In genomic region chr19:12834976-12835757, GRCh38 we compare ENCODE assay signal across 10 cellular contexts. TPM values are rescaled to one million over a fixed set of nuclear protein-coding genes. Genes with fewer than 3 reads are reported as not detected.
A peak's percentile ranks its signal among the peaks of the same experiment; 100 is the strongest.
DNase-seq lines count a peak whose midpoint lies in the region; ATAC-seq and TF ChIP-seq lines count a peak whose summit lies in the region.
"Had no signal": no experiment of that assay in that cellular context is flagged by ENCODE, and none has a peak within 500 bp of the region (broad histone marks: within the 10 kb centered on the region; RNA-seq: fewer than 3 reads in every experiment).

No MANE protein-coding gene starts in this region.

- POLR2A ChIA-PET in Panc1 (lab: Charles Lee) = no interaction called here

- H3K9me3 ChIP-seq in Panc1 (ENCODE audit: control insufficient read depth, insufficient read depth, low read depth, low read length) (no peaks in the 10 kb centered on the region), hepatocyte (ENCODE audit: low read depth) (no peaks in the 10 kb centered on the region)
- H3K9me3 ChIP-seq: ascending aorta had no signal

- peak overlapping the region; percentile 12; the same call in 1 of the 2 replicates for H3K27ac ChIP-seq in Panc1 (ENCODE audit: low read length)
- no peak overlapping the region for H3K27ac ChIP-seq in hepatocyte
- H3K27ac ChIP-seq: ascending aorta had no signal

- CTCF ChIA-PET in Panc1 (lab: Charles Lee) = interaction anchor here (0.5 kb wide), 1 partner anchor 42 kb away, joined by 3 read pairs; no protein-coding TSS in a partner anchor

- no TSS peak for BruUV-seq in Panc1 (replicated peaks; lab: Mats Ljungman, UMichigan)

- H3K9me2 ChIP-seq in hepatocyte (replicated peaks; ENCODE audit: insufficient read depth) = no peaks in the 10 kb centered on the region

- H2AFZ ChIP-seq in hepatocyte = no peak overlapping the region

- no peak overlapping the region for H3K4me2 ChIP-seq in hepatocyte

- DNase-seq in AG08395 (ENCODE audit: low spot score) (peak; percentile 49), GM03348 (ENCODE audit: low spot score) (peak; percentile 48), Panc1 (ENCODE audit: low read depth, low spot score) (no peak), hepatocyte (ENCODE audit: low spot score) (peak; percentile 51), RKO (ENCODE audit: low spot score) (no peak), KG1 (lab: John Stamatoyannopoulos, UW) (no peak)

- intact Hi-C loops in Panc1 (cut with micrococcal nuclease; ENCODE audit: unreplicated experiment) = no loop called here

- H3K4me1 ChIP-seq in Panc1 (ENCODE audit: control insufficient read depth, insufficient read depth, low read length) (peaks cover 4% of the 10 kb centered on the region), hepatocyte (ENCODE audit: insufficient read depth) (no peaks in the 10 kb centered on the region)

- WGBS in hepatocyte (ENCODE audit: low lambda C conversion rate, missing lambda C conversion rate) = 19% methylated on average over 33 of the region's 39 CpGs

- peak; percentile 36; the same call in 1 of the 2 replicates for ATAC-seq in Panc1
- no peak for ATAC-seq in GM21529 (IDR thresholded peaks at IDR 0.05; ENCODE audit: unreplicated experiment)
- ATAC-seq in GM21737 (IDR thresholded peaks at IDR 0.05; ENCODE audit: unreplicated experiment) = no peak

- H4K20me1 ChIP-seq in hepatocyte (ENCODE audit: insufficient read depth, poor library complexity, severe bottlenecking) = no peaks in the 10 kb centered on the region

- H3K79me2 ChIP-seq in hepatocyte = no peaks in the 10 kb centered on the region

- TF ChIP-seq CTCF in Panc1 (IDR thresholded peaks at IDR 0.05) (no peak), hepatocyte (IDR thresholded peaks at IDR 0.05; ENCODE audit: poor library complexity) (no peak)

- H3K27me3 ChIP-seq in Panc1 (ENCODE audit: control insufficient read depth, insufficient read depth, low read length) (no peaks in the 10 kb centered on the region; the same call in 1 of the 2 replicates), hepatocyte (peaks cover 84% of the 10 kb centered on the region)

- H3K36me3 ChIP-seq in Panc1 (ENCODE audit: control insufficient read depth, insufficient read depth, low read length) = no peaks in the 10 kb centered on the region; the same call in 1 of the 2 replicates
- no peaks in the 10 kb centered on the region for H3K36me3 ChIP-seq in hepatocyte (replicated peaks; ENCODE audit: insufficient read depth, low read depth)
- H3K36me3 ChIP-seq: ascending aorta had no signal

- in situ Hi-C loops in Panc1 (cut with HindIII; ENCODE audit: low pct_unique_long_range_greater_than_20kb, low sequenced_read_pairs) = no loop called here

- H3K4me3 ChIP-seq in Panc1 (ENCODE audit: low read depth in 2 of 2, low read length in 2 of 2) (peak overlapping the region; percentile 39 to 58), hepatocyte (no peak overlapping the region)
- H3K4me3 ChIP-seq: ascending aorta had no signal

RNA-seq across cellular contexts. Expression of gene RTBDN, which starts 0.8 kb away (rescaled TPM):
- total RNA-seq in Panc1 (2021; ENCODE audit: unreplicated experiment) (2.4 TPM), hepatocyte (0.32 TPM in 1 of 2 replicates, not detected in the other)
- polyA plus RNA-seq in Panc1 (2012; ENCODE audit: insufficient read length) = 2.0 TPM
- 0.36 TPM in 1 of 2 replicates, not detected in the other for polyA plus RNA-seq in hepatocyte
- total RNA-seq: ascending aorta, lung microvascular endothelial cell had no signal

RNA-seq across cellular contexts. Expression of gene MAST1, which starts 3.1 kb away (rescaled TPM):
- total RNA-seq in Panc1 (2021; ENCODE audit: unreplicated experiment) = 3.1 TPM
- 7.5 TPM for polyA plus RNA-seq in Panc1 (2012; ENCODE audit: insufficient read length)
- total RNA-seq in hepatocyte = 0.20 and 0.32 TPM in 2 replicates
- polyA plus RNA-seq in hepatocyte = 0.22 and 0.54 TPM in 2 replicates

RNA-seq across cellular contexts. Expression of gene RNASEH2A, which starts 28.8 kb away (rescaled TPM):
- total RNA-seq in Panc1 (2021; ENCODE audit: unreplicated experiment) (44.9 TPM), hepatocyte (8.3 and 9.3 TPM in 2 replicates)
- polyA plus RNA-seq in Panc1 (2012; ENCODE audit: insufficient read length) = 67.1 TPM
- polyA plus RNA-seq in hepatocyte = 20.4 and 25.7 TPM in 2 replicates

RNA-seq across cellular contexts. Expression of gene THSD8, which starts 33.3 kb away (rescaled TPM):
- 24.8 TPM for total RNA-seq in Panc1 (2021; ENCODE audit: unreplicated experiment)
- polyA plus RNA-seq in Panc1 (2012; ENCODE audit: insufficient read length) = 8.8 TPM
- total RNA-seq in hepatocyte = not detected in 2 replicates
- 5.1 and 5.7 TPM in 2 replicates for polyA plus RNA-seq in hepatocyte
- total RNA-seq: ascending aorta had no signal

RNA-seq across cellular contexts. Expression of gene PRDX2, which starts 33.6 kb away (rescaled TPM):
- total RNA-seq in Panc1 (2021; ENCODE audit: unreplicated experiment) (61.0 TPM), hepatocyte (497 and 589 TPM in 2 replicates)
- polyA plus RNA-seq in Panc1 (2012; ENCODE audit: insufficient read length) = 149 TPM
- 581 and 582 TPM in 2 replicates for polyA plus RNA-seq in hepatocyte

Comparison
In these comparisons a context has a peak if more than half of its experiments do, and no peak if none do; other contexts are left out.
1. DNase-seq: peak in AG08395 (single experiment), GM03348 (single experiment) and hepatocyte (single experiment); none in Panc1 (single experiment), RKO (single experiment) and KG1 (single experiment).